In genomic region chr10:31886885-31887284, GRCh38 we compare ENCODE assay signal across 19 cellular contexts. TPM values are rescaled to one million over a fixed set of nuclear protein-coding genes. Genes with fewer than 3 reads are reported as not detected.
DNase-seq lines count a peak whose midpoint lies in the region; ATAC-seq and TF ChIP-seq lines count a peak whose summit lies in the region.
"Had no signal": no experiment of that assay in that cellular context is flagged by ENCODE, and none has a peak within 500 bp of the region (broad histone marks: within the 10 kb centered on the region; RNA-seq: fewer than 3 reads in every experiment).

No MANE protein-coding gene starts in this region.

- no peaks in the 10 kb centered on the region; a peak in 1 of 4 replicates for H3K36me3 ChIP-seq in HCT116 (ENCODE audit: control insufficient read depth in 1 of 2, insufficient read depth in 2 of 2, low read length in 2 of 2)
- no peaks in the 10 kb centered on the region for H3K36me3 ChIP-seq in suprapubic skin
- H3K36me3 ChIP-seq: HAP-1 had no signal

- no peaks in the 10 kb centered on the region for H3K9me3 Mint-ChIP-seq in central memory CD8-positive, alpha-beta T cell
- H3K9me3 Mint-ChIP-seq: CD4-positive, CD25-positive, alpha-beta regulatory T cell had no signal

- no peak for TF ChIP-seq RAD21 in HCT116 (IDR thresholded peaks at IDR 0.05; ENCODE audit: low read depth)

- no peaks in the 10 kb centered on the region for H3K9me2 ChIP-seq in HCT116 (ENCODE audit: insufficient read depth)

- no peak for TF ChIP-seq EP300 in suprapubic skin (IDR thresholded peaks at IDR 0.05)

- BruUV-seq in HCT116 (replicated peaks; lab: Mats Ljungman, UMichigan) = no TSS peak

- peaks cover 81 to 97% of the 10 kb centered on the region in 2 experiments for H3K4me1 ChIP-seq in HCT116 (ENCODE audit: control insufficient read depth in 1 of 2, insufficient read depth in 2 of 2, low read length in 2 of 2)
- H3K4me1 ChIP-seq in right cardiac atrium (ENCODE audit: control insufficient read depth, insufficient read depth, low read length) = no peaks in the 10 kb centered on the region
- H3K4me1 ChIP-seq in suprapubic skin = peaks cover 13% of the 10 kb centered on the region

- CTCF ChIA-PET in HCT116 (lab: Charles Lee) = no interaction called here

- H4K20me1 ChIP-seq in HCT116 (ENCODE audit: insufficient read depth) = no peaks in the 10 kb centered on the region

- peaks cover 30% of the 10 kb centered on the region for H3K4me1 Mint-ChIP-seq in central memory CD8-positive, alpha-beta T cell

- DNase-seq in HCT116 (ENCODE audit: low read depth, low spot score) (no peak), right cardiac atrium (no peak), suprapubic skin (ENCODE audit: low spot score in 2 of 2) (no peak), GF-D8 (lab: John Stamatoyannopoulos, UW) (no peak), occipital lobe (lab: John Stamatoyannopoulos, UW) (no peak), NCI-H2227 treated with DMSO at 0.1 percent for 48 hours (lab: John Stamatoyannopoulos, UW) (no peak)
- no peak for DNase-seq in central memory CD8-positive, alpha-beta T cell (ENCODE audit: low spot score in 2 of 2)
- DNase-seq: Calu3; CD4-positive, CD25-positive, alpha-beta regulatory T cell; DMS53; Karpas-422; MG63; NCI-H1092; NCI-H146; NCI-H2081; NCI-H524; PC-9 had no signal

- POLR2A ChIA-PET in HCT116 (lab: Charles Lee) = interaction anchor here (1.5 kb wide), 1 partner anchor 9 kb away, joined by 4 read pairs; no protein-coding TSS in a partner anchor

- intact Hi-C loops in HCT116 (cut with micrococcal nuclease) = no loop called here
- intact Hi-C loops in right cardiac atrium (cut with DNase I) = no loop called here

- ATAC-seq in HCT116 (no peak), right cardiac atrium (no peak)
- no peak for ATAC-seq in central memory CD8-positive, alpha-beta T cell (replicated peaks; ENCODE audit: extremely low read depth, poor library complexity, severe bottlenecking)

- no peaks in the 10 kb centered on the region for H3K27me3 Mint-ChIP-seq in central memory CD8-positive, alpha-beta T cell
- H3K27me3 Mint-ChIP-seq: B cell; CD4-positive, CD25-positive, alpha-beta regulatory T cell had no signal

- peaks cover 99% of the 10 kb centered on the region for H3K79me2 ChIP-seq in HCT116 (ENCODE audit: insufficient read depth, low read length)

- H3K27ac Mint-ChIP-seq in central memory CD8-positive, alpha-beta T cell (ENCODE audit: low read depth) = peak overlapping the region; percentile 8
- H3K27ac Mint-ChIP-seq: B cell had no signal

- H3K4me3 ChIP-seq in HCT116 (replicated peaks in 1 of 2; ENCODE audit: low read depth in 1 of 2, low read length in 2 of 2) = no peak overlapping the region
- H3K4me3 ChIP-seq in right cardiac atrium (ENCODE audit: low read length) = no peak overlapping the region
- H3K4me3 ChIP-seq in suprapubic skin = no peak overlapping the region
- H3K4me3 ChIP-seq: HAP-1, MG63, PC-9 had no signal

- 43% methylated on average over 1 of the region's 1 CpG for WGBS in right cardiac atrium
- 59% methylated on average over 1 of the region's 1 CpG for WGBS in suprapubic skin

- H3K9ac ChIP-seq in HCT116 (ENCODE audit: low read length) = peak overlapping the region; percentile 55; the same call in 1 of the 2 replicates

- H3K36me3 Mint-ChIP-seq in central memory CD8-positive, alpha-beta T cell (ENCODE audit: insufficient read depth) = peaks cover 8% of the 10 kb centered on the region

- H3K27me3 ChIP-seq in HCT116 (ENCODE audit: insufficient read depth, low read length) = no peaks in the 10 kb centered on the region
- H3K27me3 ChIP-seq in right cardiac atrium (ENCODE audit: control insufficient read depth, insufficient read depth) = no peaks in the 10 kb centered on the region
- no peaks in the 10 kb centered on the region for H3K27me3 ChIP-seq in suprapubic skin
- H3K27me3 ChIP-seq: MG63 had no signal

- H3K27ac ChIP-seq in HCT116 (ENCODE audit: low read depth, low read length) (peak overlapping the region; percentile 82), right cardiac atrium (ENCODE audit: low read length) (peak overlapping the region; percentile 30), suprapubic skin (peak overlapping the region; percentile 10)
- H3K27ac ChIP-seq: PC-9 had no signal

- H3K9me3 ChIP-seq in HCT116 (ENCODE audit: control insufficient read depth in 1 of 2, insufficient read depth in 1 of 2, low read depth in 1 of 2, low read length in 2 of 2) (no peaks in the 10 kb centered on the region), right cardiac atrium (ENCODE audit: control insufficient read depth, low read length) (no peaks in the 10 kb centered on the region), suprapubic skin (no peaks in the 10 kb centered on the region)
- H3K9me3 ChIP-seq: HAP-1, MG63 had no signal

- TF ChIP-seq POLR2A in HCT116 (IDR thresholded peaks at IDR 0.05; ENCODE audit: borderline replicate concordance, extremely low read depth, insufficient read depth, insufficient read length) (no peak), suprapubic skin (IDR thresholded peaks at IDR 0.05) (no peak)

- H2AFZ ChIP-seq in HCT116 (ENCODE audit: low read depth, low read length, poor library complexity, severe bottlenecking) = no peak overlapping the region
- H2AFZ ChIP-seq: PC-9 had no signal

- peak overlapping the region; percentile 76 for H3K4me2 ChIP-seq in HCT116 (ENCODE audit: low read length)
- H3K4me2 ChIP-seq: PC-9 had no signal

- TF ChIP-seq CTCF in HCT116 (IDR thresholded peaks at IDR 0.05 in 2 of 3, conservative IDR thresholded peaks at IDR 0.05 in 1 of 3; ENCODE audit: borderline replicate concordance in 1 of 3, insufficient read depth in 1 of 3, low read depth in 2 of 3, low read length in 2 of 3) = no peak
- TF ChIP-seq CTCF in suprapubic skin (IDR thresholded peaks at IDR 0.05) = no peak

- no peak overlapping the region for H3K4me3 Mint-ChIP-seq in central memory CD8-positive, alpha-beta T cell
- H3K4me3 Mint-ChIP-seq: B cell; CD4-positive, CD25-positive, alpha-beta regulatory T cell had no signal

- RAD21 ChIA-PET in HCT116 (lab: Charles Lee; ENCODE audit: low non-redundant PET in 1 of 2, low total read pairs in 2 of 2, uncharacterized antibody in 2 of 2, unreplicated experiment in 2 of 2) = no interaction called here

TF ChIP-seq in HCT116, 20 proteins besides CTCF, POLR2A, EP300 and RAD21:
- TF ChIP-seq EZH2 (IDR thresholded peaks at IDR 0.05) = no peak
- TF ChIP-seq POLR2AphosphoS5 (IDR thresholded peaks at IDR 0.05; ENCODE audit: low read depth, low read length) = no peak
- no peak for TF ChIP-seq JUND (IDR thresholded peaks at IDR 0.05)
- TF ChIP-seq SRF (IDR thresholded peaks at IDR 0.05; ENCODE audit: low read depth) = no peak
- TF ChIP-seq MAX (IDR thresholded peaks at IDR 0.05) = no peak
- TF ChIP-seq YY1 (IDR thresholded peaks at IDR 0.05; ENCODE audit: extremely low read depth, insufficient replicate concordance, low read depth, low read length) = no peak
- TF ChIP-seq ATF3 (IDR thresholded peaks at IDR 0.05) = no peak
- no peak for TF ChIP-seq ZFX (IDR thresholded peaks at IDR 0.05)
- no peak for TF ChIP-seq EZH2phosphoT487 (IDR thresholded peaks at IDR 0.05; ENCODE audit: borderline replicate concordance)
- no peak for TF ChIP-seq ELF1 (IDR thresholded peaks at IDR 0.05; ENCODE audit: borderline replicate concordance, low read depth)
- no peak for TF ChIP-seq TCF7L2 (IDR thresholded peaks at IDR 0.05; ENCODE audit: borderline replicate concordance, extremely low read depth, insufficient read depth, insufficient read length)
- TF ChIP-seq CBX3 (IDR thresholded peaks at IDR 0.05; ENCODE audit: low read depth) = no peak
- no peak for TF ChIP-seq FOSL1 (IDR thresholded peaks at IDR 0.05; ENCODE audit: low read depth)
TF ChIP-seq in HCT116: peak in this region for 0.

RNA-seq across cellular contexts. Expression of gene ARHGAP12, which starts 41.7 kb away (rescaled TPM):
- total RNA-seq in HCT116 (2021; ENCODE audit: unreplicated experiment) = 80.3 TPM
- polyA plus RNA-seq in HCT116 (2012) = 17.4 and 25.6 TPM in 2 replicates
- 10 to 100 TPM; 21.5 to 25.5 (median 25.0) TPM for total RNA-seq in right cardiac atrium
- 20.0 TPM for polyA plus RNA-seq in right cardiac atrium
- total RNA-seq in suprapubic skin = 10 to 100 TPM; 25.7 to 64.5 (median 39.5) TPM
- 96.5 TPM for total RNA-seq in occipital lobe

Comparison
In these comparisons a context has a peak if more than half of its experiments do, and no peak if none do; other contexts are left out.
1. H3K27ac ChIP-seq: peak in every context shown above with its lines; median percentile 82 in HCT116; 30 in right cardiac atrium; 10 in suprapubic skin.